9 cellular contexts compared by ENCODE assay signal in genomic region chr13:99982741-99983400, GRCh38. TPM values are rescaled to one million over a fixed set of nuclear protein-coding genes. Genes with fewer than 3 reads are reported as not detected.
A peak's percentile ranks its signal among the peaks of the same experiment; 100 is the strongest.
DNase-seq lines count a peak whose midpoint lies in the region; ATAC-seq and TF ChIP-seq lines count a peak whose summit lies in the region.
"Had no signal": no experiment of that assay in that cellular context is flagged by ENCODE, and none has a peak within 500 bp of the region (broad histone marks: within the 10 kb centered on the region; RNA-seq: fewer than 3 reads in every experiment).

No MANE protein-coding gene starts in this region.

- peaks cover 27% of the 10 kb centered on the region for H3K36me3 Mint-ChIP-seq in activated T-helper 17 cell treated with anti-CD3 and anti-CD28 coated beads, Interleukin-2, amount 50 U/mL, for 72 hours (ENCODE audit: low read depth)

- H3K27ac Mint-ChIP-seq in activated T-helper 17 cell treated with anti-CD3 and anti-CD28 coated beads, Interleukin-2, amount 50 U/mL, for 72 hours: no peak overlapping the region

- H3K27me3 Mint-ChIP-seq in activated T-helper 17 cell treated with anti-CD3 and anti-CD28 coated beads, Interleukin-2, amount 50 U/mL, for 72 hours: peaks cover 37% of the 10 kb centered on the region

- TF ChIP-seq CTCF in C4-2B (conservative IDR thresholded peaks at IDR 0.05) (no peak), HCT116 (IDR thresholded peaks at IDR 0.05 in 2 of 3, conservative IDR thresholded peaks at IDR 0.05 in 1 of 3; ENCODE audit: borderline replicate concordance in 1 of 3, insufficient read depth in 1 of 3, low read depth in 2 of 3, low read length in 2 of 3) (no peak)

- H3K36me3 ChIP-seq in HCT116 (ENCODE audit: control insufficient read depth in 1 of 2, insufficient read depth in 2 of 2, low read length in 2 of 2): peaks cover 0 to 6% of the 10 kb centered on the region in 2 experiments; a peak in 2 of 4 replicates
- H3K36me3 ChIP-seq: lower lobe of right lung had no signal

- H3K4me2 ChIP-seq in HCT116 (ENCODE audit: low read length): peak overlapping the region; percentile 99

- peaks cover 32% of the 10 kb centered on the region for H3K79me2 ChIP-seq in HCT116 (ENCODE audit: insufficient read depth, low read length)

- ATAC-seq in HCT116 (no peak), HG03457 (IDR thresholded peaks at IDR 0.05; ENCODE audit: unreplicated experiment) (no peak)
- ATAC-seq in activated T-helper 17 cell treated with anti-CD3 and anti-CD28 coated beads, Interleukin-2, amount 50 U/mL, for 72 hours (replicated peaks): no peak

- H3K27me3 ChIP-seq in HCT116 (ENCODE audit: insufficient read depth, low read length): no peaks in the 10 kb centered on the region

- TF ChIP-seq POLR2A in HCT116 (IDR thresholded peaks at IDR 0.05; ENCODE audit: borderline replicate concordance, extremely low read depth, insufficient read depth, insufficient read length): no peak

- H3K9me3 Mint-ChIP-seq in activated T-helper 17 cell treated with anti-CD3 and anti-CD28 coated beads, Interleukin-2, amount 50 U/mL, for 72 hours: no peaks in the 10 kb centered on the region

- no TSS peak for BruUV-seq in HCT116 (replicated peaks; lab: Mats Ljungman, UMichigan)

- H2AFZ ChIP-seq in HCT116 (ENCODE audit: low read depth, low read length, poor library complexity, severe bottlenecking): no peak overlapping the region

- POLR2A ChIA-PET in HCT116 (lab: Charles Lee): no interaction called here

- H3K4me1 Mint-ChIP-seq in activated T-helper 17 cell treated with anti-CD3 and anti-CD28 coated beads, Interleukin-2, amount 50 U/mL, for 72 hours: peaks cover 5% of the 10 kb centered on the region

- CTCF ChIA-PET in HCT116 (lab: Charles Lee): no interaction called here

- H3K27ac ChIP-seq in C4-2B (peak overlapping the region; percentile 85), HCT116 (ENCODE audit: low read depth, low read length) (peak overlapping the region; percentile 100)
- H3K27ac ChIP-seq: lower lobe of right lung had no signal

- peak overlapping the region; percentile 86 for H3K9ac ChIP-seq in HCT116 (ENCODE audit: low read length)

- no peaks in the 10 kb centered on the region for H3K9me2 ChIP-seq in HCT116 (ENCODE audit: insufficient read depth)

- intact Hi-C loops in HCT116 (cut with micrococcal nuclease): no loop called here

- H3K4me3 ChIP-seq in HCT116 (replicated peaks in 1 of 2; ENCODE audit: low read depth in 1 of 2, low read length in 2 of 2): peak overlapping the region; percentile 85 to 96

- no peak for TF ChIP-seq RAD21 in HCT116 (IDR thresholded peaks at IDR 0.05; ENCODE audit: low read depth)

- peak overlapping the region; percentile 19 for H3K4me3 Mint-ChIP-seq in activated T-helper 17 cell treated with anti-CD3 and anti-CD28 coated beads, Interleukin-2, amount 50 U/mL, for 72 hours

- RAD21 ChIA-PET in HCT116 (lab: Charles Lee; ENCODE audit: low non-redundant PET in 1 of 2, low total read pairs in 2 of 2, uncharacterized antibody in 2 of 2, unreplicated experiment in 2 of 2): interaction anchor here (0.6 to 0.7 kb wide), 4 partner anchors 23 to 253 kb away, joined by 5 to 13 read pairs (median 8); no protein-coding TSS in a partner anchor

- H3K9me3 ChIP-seq in HCT116 (ENCODE audit: control insufficient read depth in 1 of 2, insufficient read depth in 1 of 2, low read depth in 1 of 2, low read length in 2 of 2): no peaks in the 10 kb centered on the region
- H3K9me3 ChIP-seq: lower lobe of right lung had no signal

- no peaks in the 10 kb centered on the region for H4K20me1 ChIP-seq in HCT116 (ENCODE audit: insufficient read depth)

- no peak for DNase-seq in HCT116 (ENCODE audit: low read depth, low spot score)
- DNase-seq in islet precursor cell: peak; percentile 64
- DNase-seq in effector CD8-positive, alpha-beta T cell (lab: John Stamatoyannopoulos, UW): no peak
- DNase-seq in HPDE6-E6E7 (ENCODE audit: extremely low spot score): no peak
- DNase-seq in stimulated activated CD4-positive, alpha-beta T cell treated with anti-CD3 and anti-CD28 coated beads, Interleukin-4, amount 100 ng/mL, for 4 hours: no peak
- DNase-seq: lower lobe of right lung had no signal

- H3K4me1 ChIP-seq in HCT116 (ENCODE audit: control insufficient read depth in 1 of 2, insufficient read depth in 2 of 2, low read length in 2 of 2): peaks cover 21 to 28% of the 10 kb centered on the region in 2 experiments

TF ChIP-seq in HCT116, 20 proteins besides CTCF, POLR2A, EP300 and RAD21:
- no peak for TF ChIP-seq CBX3 (IDR thresholded peaks at IDR 0.05; ENCODE audit: low read depth)
- TF ChIP-seq ZBTB33 (IDR thresholded peaks at IDR 0.05; ENCODE audit: extremely low read depth, insufficient replicate concordance, low read length): no peak
- TF ChIP-seq TCF7L2 (IDR thresholded peaks at IDR 0.05; ENCODE audit: borderline replicate concordance, extremely low read depth, insufficient read depth, insufficient read length): no peak
- TF ChIP-seq SRF (IDR thresholded peaks at IDR 0.05; ENCODE audit: low read depth): no peak
- no peak for TF ChIP-seq FOSL1 (IDR thresholded peaks at IDR 0.05; ENCODE audit: low read depth)
- TF ChIP-seq ZFX (IDR thresholded peaks at IDR 0.05): no peak
- no peak for TF ChIP-seq SP1 (IDR thresholded peaks at IDR 0.05; ENCODE audit: low read depth)
- no peak for TF ChIP-seq POLR2AphosphoS5 (IDR thresholded peaks at IDR 0.05; ENCODE audit: low read depth, low read length)
- TF ChIP-seq SIN3A (IDR thresholded peaks at IDR 0.05; ENCODE audit: low read depth): no peak
- TF ChIP-seq ELF1 (IDR thresholded peaks at IDR 0.05; ENCODE audit: borderline replicate concordance, low read depth): no peak
- TF ChIP-seq CEBPB (IDR thresholded peaks at IDR 0.05; ENCODE audit: low read depth): no peak
TF ChIP-seq in HCT116: peak in this region for 0.

RNA-seq across cellular contexts. Expression of gene ZIC2, which starts 1.3 kb away (rescaled TPM):
- 44.4 TPM for total RNA-seq in HCT116 (2021; ENCODE audit: unreplicated experiment)
- 15.1 and 15.3 TPM in 2 replicates for polyA plus RNA-seq in HCT116 (2012)
- under 1 TPM in 1 of 2 donors, not detected in 1; 0.84 TPM for total RNA-seq in activated T-helper 17 cell treated with anti-CD3 and anti-CD28 coated beads, Interleukin-2, amount 50 U/mL, for 72 hours
- total RNA-seq: lower lobe of right lung had no signal

RNA-seq across cellular contexts. Expression of gene ZIC5, which starts 11.3 kb away (rescaled TPM):
- 10.3 TPM for total RNA-seq in HCT116 (2021; ENCODE audit: unreplicated experiment)
- 3.1 and 3.7 TPM in 2 replicates for polyA plus RNA-seq in HCT116 (2012)
- total RNA-seq in activated T-helper 17 cell treated with anti-CD3 and anti-CD28 coated beads, Interleukin-2, amount 50 U/mL, for 72 hours: under 1 TPM in 1 of 2 donors, not detected in 1; 0.04 TPM
- total RNA-seq: lower lobe of right lung had no signal

Comparison
In these comparisons a context has a peak if more than half of its experiments do, and no peak if none do; other contexts are left out.
1. RNA of gene ZIC2, which starts 1.3 kb away (total RNA-seq): 44.4 TPM in HCT116 (single experiment); 0.84 TPM in activated T-helper 17 cell treated with anti-CD3 and anti-CD28 coated beads, Interleukin-2, amount 50 U/mL, for 72 hours; every median in the first group is over 10 times any median in the second.
2. RNA of gene ZIC5, which starts 11.3 kb away (total RNA-seq): 10.3 TPM in HCT116 (single experiment); 0.04 TPM in activated T-helper 17 cell treated with anti-CD3 and anti-CD28 coated beads, Interleukin-2, amount 50 U/mL, for 72 hours; every median in the first group is over 10 times any median in the second.